In genomic region chr1:199522338-199522737, GRCh38 we compare ENCODE assay signal across 16 cellular contexts.
"Had no signal": no experiment of that assay in that cellular context is flagged by ENCODE, and none has a peak within 500 bp of the region (broad histone marks: within the 10 kb centered on the region; RNA-seq: fewer than 3 reads in every experiment).

No MANE protein-coding gene starts in this region.

- H3K4me1 ChIP-seq: gastrocnemius medialis, heart right ventricle, pancreas had no signal

- H3K36me3 ChIP-seq: brain microvascular endothelial cell, gastrocnemius medialis, heart right ventricle, pancreas, sigmoid colon, thoracic aorta had no signal

- FAIRE-seq: pancreas had no signal

- DNase-seq: activated CD4-positive, alpha-beta T cell treated with anti-CD3 and anti-CD28 coated beads for 4 hours; activated CD8-positive, alpha-beta T cell treated with anti-CD3 and anti-CD28 coated beads for 36 hours; activated naive CD8-positive, alpha-beta T cell treated with anti-CD3 and anti-CD28 coated beads for 36 hours; dermis blood vessel endothelial cell; effector memory CD8-positive, alpha-beta T cell; gastrocnemius medialis; heart right ventricle; naive thymus-derived CD4-positive, alpha-beta T cell; pancreas; sigmoid colon; stimulated activated CD4-positive, alpha-beta T cell treated with anti-CD3 and anti-CD28 coated beads, Interleukin-1b, Interleukin-23, amount 100 ng/mL, for 48 hours; T-helper 2 cell had no signal

- H3K27me3 Mint-ChIP-seq: activated CD8-positive, alpha-beta T cell treated with anti-CD3 and anti-CD28 coated beads for 36 hours; activated naive CD8-positive, alpha-beta T cell treated with anti-CD3 and anti-CD28 coated beads for 36 hours had no signal

- H3K4me1 Mint-ChIP-seq: activated naive CD8-positive, alpha-beta T cell treated with anti-CD3 and anti-CD28 coated beads for 36 hours; naive thymus-derived CD4-positive, alpha-beta T cell; stimulated activated effector memory CD8-positive, alpha-beta T cell treated with anti-CD3 and anti-CD28 coated beads, Interleukin-12 subunit alpha, Interleukin-12 subunit beta, amount 100 ng/mL, for 72 hours had no signal

- H3K4me3 Mint-ChIP-seq: activated CD8-positive, alpha-beta T cell treated with anti-CD3 and anti-CD28 coated beads for 36 hours; activated naive CD8-positive, alpha-beta T cell treated with anti-CD3 and anti-CD28 coated beads for 36 hours; effector memory CD8-positive, alpha-beta T cell; naive thymus-derived CD4-positive, alpha-beta T cell; stimulated activated effector memory CD8-positive, alpha-beta T cell treated with anti-CD3 and anti-CD28 coated beads, Interleukin-12 subunit alpha, Interleukin-12 subunit beta, amount 100 ng/mL, for 72 hours had no signal

- H3K27me3 ChIP-seq: brain microvascular endothelial cell, gastrocnemius medialis, heart right ventricle, pancreas, sigmoid colon had no signal

- H3K9me3 Mint-ChIP-seq: activated CD8-positive, alpha-beta T cell treated with anti-CD3 and anti-CD28 coated beads for 36 hours; activated naive CD8-positive, alpha-beta T cell treated with anti-CD3 and anti-CD28 coated beads for 36 hours; effector memory CD8-positive, alpha-beta T cell; naive thymus-derived CD4-positive, alpha-beta T cell; stimulated activated effector memory CD8-positive, alpha-beta T cell treated with anti-CD3 and anti-CD28 coated beads, Interleukin-12 subunit alpha, Interleukin-12 subunit beta, amount 100 ng/mL, for 72 hours had no signal

- H3K36me3 Mint-ChIP-seq: activated naive CD8-positive, alpha-beta T cell treated with anti-CD3 and anti-CD28 coated beads for 36 hours; naive thymus-derived CD4-positive, alpha-beta T cell; stimulated activated effector memory CD8-positive, alpha-beta T cell treated with anti-CD3 and anti-CD28 coated beads, Interleukin-12 subunit alpha, Interleukin-12 subunit beta, amount 100 ng/mL, for 72 hours had no signal

- H3K27ac Mint-ChIP-seq: activated CD8-positive, alpha-beta T cell treated with anti-CD3 and anti-CD28 coated beads for 36 hours; activated naive CD8-positive, alpha-beta T cell treated with anti-CD3 and anti-CD28 coated beads for 36 hours; effector memory CD8-positive, alpha-beta T cell; naive thymus-derived CD4-positive, alpha-beta T cell; stimulated activated effector memory CD8-positive, alpha-beta T cell treated with anti-CD3 and anti-CD28 coated beads, Interleukin-12 subunit alpha, Interleukin-12 subunit beta, amount 100 ng/mL, for 72 hours had no signal

- H3K4me3 ChIP-seq: gastrocnemius medialis, heart right ventricle, pancreas, sigmoid colon, thoracic aorta had no signal

- H3K27ac ChIP-seq: brain microvascular endothelial cell, epithelial cell of prostate, gastrocnemius medialis, heart right ventricle, pancreas, sigmoid colon, thoracic aorta had no signal

- H3K9me3 ChIP-seq: gastrocnemius medialis, heart right ventricle, pancreas, sigmoid colon, thoracic aorta had no signal

- ATAC-seq: activated CD8-positive, alpha-beta T cell treated with anti-CD3 and anti-CD28 coated beads for 36 hours; effector memory CD8-positive, alpha-beta T cell; gastrocnemius medialis; heart right ventricle; naive thymus-derived CD4-positive, alpha-beta T cell; pancreas; stimulated activated effector memory CD8-positive, alpha-beta T cell treated with anti-CD3 and anti-CD28 coated beads, Interleukin-12 subunit alpha, Interleukin-12 subunit beta, amount 100 ng/mL, for 72 hours had no signal
